Comparison of ENCODE assay signal across 16 cellular contexts in genomic region chr2:109339519-109339991, GRCh38.
DNase-seq lines count a peak whose midpoint lies in the region; ATAC-seq and TF ChIP-seq lines count a peak whose summit lies in the region.
"Had no signal": no experiment of that assay in that cellular context is flagged by ENCODE, and none has a peak within 500 bp of the region (broad histone marks: within the 10 kb centered on the region; RNA-seq: fewer than 3 reads in every experiment).

No MANE protein-coding gene starts in this region.

- no peaks in the 10 kb centered on the region for H3K9me3 ChIP-seq in osteoblast (ENCODE audit: low read depth, low read length)
- H3K9me3 ChIP-seq: neutrophil, transverse colon had no signal

- H3K4me1 ChIP-seq in osteoblast (ENCODE audit: insufficient read depth, low read length), result peaks cover 43% of the 10 kb centered on the region

- DNase-seq in NCI-H1417 (lab: John Stamatoyannopoulos, UW), result peak; percentile 12 to 66 (median 37)
- no peak for DNase-seq in NCI-H1417 treated with DMSO at 0.1 percent for 48 hours (lab: John Stamatoyannopoulos, UW)
- peak; percentile 6 for DNase-seq in NCI-H2227 treated with DMSO at 0.1 percent for 48 hours (lab: John Stamatoyannopoulos, UW)
- DNase-seq in choroid plexus epithelial cell (ENCODE audit: low read depth), result peak; percentile 42
- peak; percentile 93 for DNase-seq in osteoblast (ENCODE audit: insufficient read length, low spot score, missing footprints)
- DNase-seq in COLO829 (ENCODE audit: low spot score), result no peak
- no peak for DNase-seq in erythroblast (lab: John Stamatoyannopoulos, UW)
- DNase-seq: 8988T; activated CD4-positive, CD25-positive, alpha-beta regulatory T cell treated with anti-CD3 and anti-CD28 coated beads, Interleukin-2, amount 50 U/mL, for 72 hours; activated T-cell treated with anti-CD3 and anti-CD28 coated beads, Interleukin-2, amount 50 U/mL, for 4 hours; DMS153; hypothalamus; NCI-H1436; transverse colon had no signal

- H3K27ac ChIP-seq in osteoblast (ENCODE audit: low read depth, low read length), result peak overlapping the region; percentile 76
- H3K27ac ChIP-seq: neutrophil, transverse colon had no signal

- no peak overlapping the region for H2AFZ ChIP-seq in osteoblast (ENCODE audit: low read length)

- no peaks in the 10 kb centered on the region for H3K27me3 ChIP-seq in osteoblast (ENCODE audit: insufficient read depth, low read length)
- H3K27me3 ChIP-seq: transverse colon had no signal

- no peak overlapping the region for H3K4me2 ChIP-seq in osteoblast (ENCODE audit: insufficient read depth, low read length)

- TF ChIP-seq CTCF in choroid plexus epithelial cell (conservative IDR thresholded peaks at IDR 0.05; ENCODE audit: low read depth, low read length) (no peak), osteoblast (IDR thresholded peaks at IDR 0.05; ENCODE audit: extremely low read depth, low read depth, low read length) (no peak)

- no peak for ATAC-seq in esophagus mucosa
- ATAC-seq: activated T-cell treated with anti-CD3 and anti-CD28 coated beads, Interleukin-2, amount 50 U/mL, for 4 hours had no signal

- TF ChIP-seq POLR2A in erythroblast (IDR thresholded peaks at IDR 0.05; ENCODE audit: low read length), result no peak

- H4K20me1 ChIP-seq in osteoblast (ENCODE audit: insufficient read depth, low read length), result no peaks in the 10 kb centered on the region

- peaks cover 70% of the 10 kb centered on the region for H3K79me2 ChIP-seq in osteoblast (ENCODE audit: insufficient read depth, low read length)

- H3K4me3 ChIP-seq in choroid plexus epithelial cell (ENCODE audit: low read depth, low read length) (no peak overlapping the region), osteoblast (ENCODE audit: insufficient read depth, low read length) (no peak overlapping the region)
- H3K4me3 ChIP-seq: transverse colon had no signal

- H3K36me3 ChIP-seq in osteoblast (ENCODE audit: insufficient read depth, low read length), result no peaks in the 10 kb centered on the region
- H3K36me3 ChIP-seq: neutrophil, transverse colon had no signal

Comparison
In these comparisons a context has a peak if more than half of its experiments do, and no peak if none do; other contexts are left out.
1. DNase-seq: peak in NCI-H1417 (3 of 3), NCI-H2227 treated with DMSO at 0.1 percent for 48 hours (single experiment), choroid plexus epithelial cell (single experiment) and osteoblast (single experiment); none in NCI-H1417 treated with DMSO at 0.1 percent for 48 hours (single experiment), COLO829 (single experiment) and erythroblast (0 of 2).